30 cellular contexts compared by ENCODE assay signal in genomic region chr3:63470745-63471144, GRCh38.
DNase-seq lines count a peak whose midpoint lies in the region; ATAC-seq and TF ChIP-seq lines count a peak whose summit lies in the region.
"Had no signal": no experiment of that assay in that cellular context is flagged by ENCODE, and none has a peak within 500 bp of the region (broad histone marks: within the 10 kb centered on the region; RNA-seq: fewer than 3 reads in every experiment).

No MANE protein-coding gene starts in this region.

- no peaks in the 10 kb centered on the region for H3K27me3 Mint-ChIP-seq in immature natural killer cell (ENCODE audit: low read depth in 3 of 3)
- H3K27me3 Mint-ChIP-seq: effector memory CD8-positive, alpha-beta T cell; progenitor cell of endocrine pancreas; stimulated activated naive CD8-positive, alpha-beta T cell treated with anti-CD3 and anti-CD28 coated beads, Interleukin-15, amount 100 ng/mL, for 72 hours had no signal

- 45 to 86% (median 76%) methylated on average over 1 of the region's 1 CpG for WGBS in spleen, 5 donors

- no peaks in the 10 kb centered on the region for H3K4me1 Mint-ChIP-seq in immature natural killer cell
- H3K4me1 Mint-ChIP-seq: IgD-negative memory B cell; stimulated activated naive CD8-positive, alpha-beta T cell treated with anti-CD3 and anti-CD28 coated beads, Interleukin-15, amount 100 ng/mL, for 72 hours had no signal

- H3K9me3 Mint-ChIP-seq in immature natural killer cell, result peaks cover 0 to 25% (median 6%) of the 10 kb centered on the region in 6 donors
- H3K9me3 Mint-ChIP-seq: activated T-cell treated with anti-CD3 and anti-CD28 coated beads, Interleukin-2, amount 50 U/mL, for 4 hours; H9; T-helper 2 cell treated with Interferon-gamma antibody and Interleukin-4, amounts not matched to agents 5 μg/mL and 100 μg/mL, for 36 hours had no signal

- intact Hi-C loops in spleen (cut with DNase I; ENCODE audit: low total_unique reads), result no loop called here

- no peaks in the 10 kb centered on the region for H3K36me3 Mint-ChIP-seq in immature natural killer cell
- H3K36me3 Mint-ChIP-seq: IgD-negative memory B cell had no signal

- no peaks in the 10 kb centered on the region for H3K36me3 ChIP-seq in spleen
- H3K36me3 ChIP-seq: BLaER1 treated with 17β-estradiol and CSF1 and Interleukin-3, amounts not matched to agents 10 nM and 100 nM; sigmoid colon; tibial nerve had no signal

- no peak for TF ChIP-seq POLR2A in spleen (IDR thresholded peaks at IDR 0.05)

- DNase-seq in caudate nucleus (lab: John Stamatoyannopoulos, UW) (no peak), immature natural killer cell (no peak), NCI-H1092 treated with DMSO at 0.1 percent for 48 hours (lab: John Stamatoyannopoulos, UW) (no peak), DMS 273 treated with DMSO at 0.1 percent for 48 hours (lab: John Stamatoyannopoulos, UW) (no peak), spleen (no peak)
- DNase-seq: activated CD4-positive, alpha-beta T cell treated with anti-CD3 and anti-CD28 coated beads for 48 hours; activated naive CD4-positive, alpha-beta T cell; activated T-cell treated with anti-CD3 and anti-CD28 coated beads, Interleukin-2, amount 50 U/mL, for 4 hours; body of pancreas; Caco-2; effector memory CD8-positive, alpha-beta T cell; foreskin melanocyte; H9; left cardiac atrium; NCI-H1105; NCI-H2029; NCI-H226; Right ventricle myocardium superior; sigmoid colon; stimulated activated CD4-positive, alpha-beta T cell treated with anti-CD3 and anti-CD28 coated beads, Interleukin-15, amount 100 ng/mL, for 24 hours; stimulated activated naive CD8-positive, alpha-beta T cell treated with anti-CD3 and anti-CD28 coated beads, Interleukin-15, amount 100 ng/mL, for 72 hours had no signal

- no peak overlapping the region for H3K27ac Mint-ChIP-seq in immature natural killer cell
- H3K27ac Mint-ChIP-seq: effector memory CD8-positive, alpha-beta T cell; H9; IgD-negative memory B cell; progenitor cell of endocrine pancreas; stimulated activated naive CD8-positive, alpha-beta T cell treated with anti-CD3 and anti-CD28 coated beads, Interleukin-15, amount 100 ng/mL, for 72 hours; T-helper 2 cell treated with Interferon-gamma antibody and Interleukin-4, amounts not matched to agents 5 μg/mL and 100 μg/mL, for 36 hours had no signal

- no peak overlapping the region for H3K4me3 ChIP-seq in spleen
- H3K4me3 ChIP-seq: BLaER1 treated with 17β-estradiol and CSF1 and Interleukin-3, amounts not matched to agents 10 nM and 100 nM; body of pancreas; sigmoid colon; tibial nerve had no signal

- no peak overlapping the region for H3K4me3 Mint-ChIP-seq in immature natural killer cell
- H3K4me3 Mint-ChIP-seq: activated T-cell treated with anti-CD3 and anti-CD28 coated beads, Interleukin-2, amount 50 U/mL, for 4 hours; effector memory CD8-positive, alpha-beta T cell; H9; IgD-negative memory B cell; stimulated activated naive CD8-positive, alpha-beta T cell treated with anti-CD3 and anti-CD28 coated beads, Interleukin-15, amount 100 ng/mL, for 72 hours; T-helper 2 cell treated with Interferon-gamma antibody and Interleukin-4, amounts not matched to agents 5 μg/mL and 100 μg/mL, for 36 hours had no signal

- H3K27ac ChIP-seq in caudate nucleus (ENCODE audit: low read depth, low read length), result peak overlapping the region; percentile 37
- H3K27ac ChIP-seq in spleen, result no peak overlapping the region
- H3K27ac ChIP-seq: BLaER1 treated with 17β-estradiol and CSF1 and Interleukin-3, amounts not matched to agents 10 nM and 100 nM; body of pancreas; sigmoid colon; tibial nerve had no signal

- H3K9me3 ChIP-seq in spleen, result peaks cover 0 to 14% (median 3%) of the 10 kb centered on the region in 8 donors
- H3K9me3 ChIP-seq: BLaER1 treated with 17β-estradiol and CSF1 and Interleukin-3, amounts not matched to agents 10 nM and 100 nM; body of pancreas; Caco-2; sigmoid colon; tibial nerve had no signal

- ATAC-seq in GM18868 (IDR thresholded peaks at IDR 0.05; ENCODE audit: unreplicated experiment), result peak; percentile 79
- ATAC-seq in GM21576 (IDR thresholded peaks at IDR 0.05; ENCODE audit: unreplicated experiment), result peak; percentile 67
- peak; percentile 61 for ATAC-seq in HG02981 (IDR thresholded peaks at IDR 0.05; ENCODE audit: unreplicated experiment)
- ATAC-seq: activated T-cell treated with anti-CD3 and anti-CD28 coated beads, Interleukin-2, amount 50 U/mL, for 4 hours; body of pancreas; effector memory CD8-positive, alpha-beta T cell; esophagus mucosa; left cardiac atrium; stimulated activated naive CD8-positive, alpha-beta T cell treated with anti-CD3 and anti-CD28 coated beads, Interleukin-15, amount 100 ng/mL, for 72 hours had no signal

- H3K4me1 ChIP-seq in spleen, result no peaks in the 10 kb centered on the region
- H3K4me1 ChIP-seq: body of pancreas, Caco-2, sigmoid colon, tibial nerve had no signal

- TF ChIP-seq CTCF in spleen (IDR thresholded peaks at IDR 0.05 in 8 of 11, conservative IDR thresholded peaks at IDR 0.05 in 3 of 11), result no peak

- no peaks in the 10 kb centered on the region for H3K27me3 ChIP-seq in spleen (replicated peaks in 1 of 7)
- H3K27me3 ChIP-seq: BLaER1 treated with 17β-estradiol and CSF1 and Interleukin-3, amounts not matched to agents 10 nM and 100 nM; body of pancreas; sigmoid colon; tibial nerve had no signal
